Comparison of ENCODE assay signal across 1 cellular context in genomic region chr18:22609642-22610041, GRCh38.
TF ChIP-seq lines count a peak whose summit lies in the region.

No MANE protein-coding gene starts in this region.

TF ChIP-seq in HEK293, 187 proteins besides CTCF, POLR2A, EP300 and RAD21 (continued from another document):
- TF ChIP-seq ZSCAN18 (tag by site-specific recombination; IDR thresholded peaks at IDR 0.05) (no peak), GLI2 (tag by site-specific recombination; IDR thresholded peaks at IDR 0.05; ENCODE audit: borderline replicate concordance, low read depth) (no peak), ZNF133 (tag by site-specific recombination; IDR thresholded peaks at IDR 0.05) (no peak), ZNF626 (tag by site-specific recombination; IDR thresholded peaks at IDR 0.05) (no peak), ZNF600 (tag by site-specific recombination; IDR thresholded peaks at IDR 0.05) (peak; percentile 50; the same call in 1 of the 2 replicates), ZNF112 (tag by site-specific recombination; IDR thresholded peaks at IDR 0.05) (no peak), SP3 (tag by site-specific recombination; IDR thresholded peaks at IDR 0.05) (no peak), MYNN (tag by site-specific recombination; IDR thresholded peaks at IDR 0.05; ENCODE audit: borderline replicate concordance) (no peak), ZNF621 (tag by site-specific recombination; IDR thresholded peaks at IDR 0.05) (no peak), ZNF2 (tag by site-specific recombination; IDR thresholded peaks at IDR 0.05) (no peak)
